Comparison of ENCODE assay signal across 12 cellular contexts in genomic region chr13:49371943-49372636, GRCh38.
A peak's percentile ranks its signal among the peaks of the same experiment; 100 is the strongest.
DNase-seq lines count a peak whose midpoint lies in the region; FAIRE-seq and TF ChIP-seq lines count a peak whose summit lies in the region.
"Had no signal": no experiment of that assay in that cellular context is flagged by ENCODE, and none has a peak within 500 bp of the region (broad histone marks: within the 10 kb centered on the region; RNA-seq: fewer than 3 reads in every experiment).

No MANE protein-coding gene starts in this region.

- H2AFZ ChIP-seq in SU-DHL-6 (ENCODE audit: low read depth, low read length, severe bottlenecking) = no peak overlapping the region

- peak overlapping the region; percentile 30 for H3K4me2 ChIP-seq in SU-DHL-6 (ENCODE audit: low read depth, low read length, poor library complexity, severe bottlenecking)

- peak; percentile 5 for DNase-seq in activated CD4-positive, alpha-beta T cell treated with anti-CD3 and anti-CD28 coated beads, Interleukin-2, amount 50 U/mL, for 1 hour
- DNase-seq in activated CD4-positive, alpha-beta T cell treated with anti-CD3 and anti-CD28 coated beads for 48 hours = no peak
- DNase-seq in type B pancreatic cell (ENCODE audit: extremely low spot score, unreplicated experiment) (no peak), NCI-H1092 (lab: John Stamatoyannopoulos, UW) (no peak), D721Med (ENCODE audit: insufficient read length, low spot score) (no peak), HTR-8/SVneo (ENCODE audit: insufficient read length, low spot score) (no peak)
- DNase-seq: activated CD4-positive, CD25-positive, alpha-beta regulatory T cell treated with anti-CD3 and anti-CD28 coated beads, Interleukin-2, amount 50 U/mL, for 72 hours; colonic mucosa; foreskin melanocyte; NCI-H187 treated with DMSO at 0.1 percent for 48 hours had no signal

- peaks cover 13% of the 10 kb centered on the region; the same call in 1 of the 2 replicates for H3F3A ChIP-seq in SU-DHL-6 (ENCODE audit: insufficient read depth)

- TF ChIP-seq CTCF in SU-DHL-6 (IDR thresholded peaks at IDR 0.05; ENCODE audit: insufficient read depth, low read length, poor library complexity, severe bottlenecking) = no peak
- TF ChIP-seq CTCF in type B pancreatic cell (conservative IDR thresholded peaks at IDR 0.05) = no peak
- TF ChIP-seq CTCF in D721Med (IDR thresholded peaks at IDR 0.05; ENCODE audit: insufficient read depth, missing control alignments) = no peak

- H3K27ac Mint-ChIP-seq in type B pancreatic cell = no peak overlapping the region

- no peaks in the 10 kb centered on the region for H3K27me3 Mint-ChIP-seq in type B pancreatic cell

- no peaks in the 10 kb centered on the region for H3K36me3 ChIP-seq in SU-DHL-6 (ENCODE audit: low read length)
- H3K36me3 ChIP-seq: colonic mucosa had no signal

- peaks cover 7% of the 10 kb centered on the region for H3K36me3 Mint-ChIP-seq in type B pancreatic cell

- H3K27me3 ChIP-seq in SU-DHL-6 (ENCODE audit: low read length) = no peaks in the 10 kb centered on the region
- no peaks in the 10 kb centered on the region for H3K27me3 ChIP-seq in layer of hippocampus (ENCODE audit: control insufficient read depth, insufficient read depth, low read length)
- H3K27me3 ChIP-seq: colonic mucosa had no signal

- no peaks in the 10 kb centered on the region for H3K79me2 ChIP-seq in SU-DHL-6 (ENCODE audit: insufficient read depth, low read length)

- no peak overlapping the region for H3K9ac ChIP-seq in SU-DHL-6 (ENCODE audit: low read length)

- H3K4me3 ChIP-seq in SU-DHL-6 (ENCODE audit: insufficient read depth, low read length, poor library complexity, severe bottlenecking) = no peak overlapping the region
- H3K4me3 ChIP-seq: colonic mucosa had no signal

- no peaks in the 10 kb centered on the region for H3K9me2 ChIP-seq in SU-DHL-6 (replicated peaks; ENCODE audit: insufficient read depth, low read length)

- no peak for FAIRE-seq in D721Med (lab: Jason Lieb, UNC)
- no peak for FAIRE-seq in HTR-8/SVneo (lab: Jason Lieb, UNC)

- no peaks in the 10 kb centered on the region for H3K9me3 Mint-ChIP-seq in type B pancreatic cell

- H3K4me3 Mint-ChIP-seq in type B pancreatic cell = peak overlapping the region; percentile 18

- peaks cover 21% of the 10 kb centered on the region for H3K4me1 Mint-ChIP-seq in type B pancreatic cell (ENCODE audit: unreplicated experiment)

- H4K20me1 ChIP-seq in SU-DHL-6 (ENCODE audit: low read depth, low read length) = no peaks in the 10 kb centered on the region

- H3K27ac ChIP-seq in SU-DHL-6 (ENCODE audit: low read depth, low read length) (peak overlapping the region; percentile 49), layer of hippocampus (ENCODE audit: low read depth, low read length) (peak overlapping the region; percentile 40)
- H3K27ac ChIP-seq: colonic mucosa had no signal

- H3K9me3 ChIP-seq in SU-DHL-6 (ENCODE audit: insufficient read depth, low read length) = no peaks in the 10 kb centered on the region
- H3K9me3 ChIP-seq: colonic mucosa had no signal
